ENCODE assay signal across 7 cellular contexts in genomic region chr2:96264656-96265348, GRCh38. TPM values are rescaled to one million over a fixed set of nuclear protein-coding genes. Genes with fewer than 3 reads are reported as not detected.
A peak's percentile ranks its signal among the peaks of the same experiment; 100 is the strongest.
DNase-seq lines count a peak whose midpoint lies in the region; ATAC-seq, FAIRE-seq and TF ChIP-seq lines count a peak whose summit lies in the region.

No MANE protein-coding gene starts in this region.

- H3K4me3 Mint-ChIP-seq in stimulated activated naive CD8-positive, alpha-beta T cell treated with anti-CD3 and anti-CD28 coated beads, Interleukin-15, amount 100 ng/mL, for 72 hours, result peak overlapping the region; percentile 99 to 100

- POLR2A ChIA-PET in GM10248 (lab: Yijun Ruan, JAX), result no interaction called here

- H3K27ac Mint-ChIP-seq in stimulated activated naive CD8-positive, alpha-beta T cell treated with anti-CD3 and anti-CD28 coated beads, Interleukin-15, amount 100 ng/mL, for 72 hours, result peak overlapping the region; percentile 67 to 89

- CTCF ChIA-PET in GM10248 (lab: Yijun Ruan, JAX), result interaction anchor here (0.6 to 3.6 kb wide), 11 partner anchors 8 to 272 kb away, joined by 3 to 18 read pairs (median 4); partner anchors contain the start of genes ASTL and STARD7

- DNase-seq in GM10248 (ENCODE audit: extremely low spot score), result peak; percentile 57
- DNase-seq in RWPE2 (ENCODE audit: low spot score), result no peak
- no peak for DNase-seq in bronchial epithelial cell (ENCODE audit: low read depth)
- peak; percentile 83 for DNase-seq in left kidney (ENCODE audit: low read depth, low spot score)
- DNase-seq in stimulated activated naive CD8-positive, alpha-beta T cell treated with anti-CD3 and anti-CD28 coated beads, Interleukin-15, amount 100 ng/mL, for 72 hours, result peak; percentile 47 to 58

- H3K9me3 Mint-ChIP-seq in stimulated activated naive CD8-positive, alpha-beta T cell treated with anti-CD3 and anti-CD28 coated beads, Interleukin-15, amount 100 ng/mL, for 72 hours, result no peaks in the 10 kb centered on the region

- ATAC-seq in HG03280 (IDR thresholded peaks at IDR 0.05; ENCODE audit: unreplicated experiment), result peak; percentile 3
- ATAC-seq in RWPE2 (ENCODE audit: low read depth), result no peak
- ATAC-seq in stimulated activated naive CD8-positive, alpha-beta T cell treated with anti-CD3 and anti-CD28 coated beads, Interleukin-15, amount 100 ng/mL, for 72 hours, result peak; percentile 6
- ATAC-seq in GM18502 (IDR thresholded peaks at IDR 0.05; ENCODE audit: poor library complexity, unreplicated experiment), result no peak

- H3K27me3 ChIP-seq in RWPE2 (ENCODE audit: insufficient read depth, poor library complexity, severe bottlenecking) (no peaks in the 10 kb centered on the region), bronchial epithelial cell (ENCODE audit: control insufficient read depth, insufficient read depth, low read length) (no peaks in the 10 kb centered on the region)

- peaks cover 75% of the 10 kb centered on the region for H3K4me1 Mint-ChIP-seq in stimulated activated naive CD8-positive, alpha-beta T cell treated with anti-CD3 and anti-CD28 coated beads, Interleukin-15, amount 100 ng/mL, for 72 hours

- TF ChIP-seq CTCF in GM10248 (IDR thresholded peaks at IDR 0.05; ENCODE audit: control extremely low read depth, extremely low read depth, low read depth, missing control alignments) (peak; percentile 38), RWPE2 (IDR thresholded peaks at IDR 0.05; ENCODE audit: poor library complexity, severe bottlenecking) (peak; percentile 44), bronchial epithelial cell (IDR thresholded peaks at IDR 0.05; ENCODE audit: insufficient read depth, low read length, severe bottlenecking) (peak; percentile 14)

- no peaks in the 10 kb centered on the region for H3K9me3 ChIP-seq in RWPE2 (ENCODE audit: severe bottlenecking)

- peak overlapping the region; percentile 54 for H3K4me3 ChIP-seq in RWPE2 (ENCODE audit: severe bottlenecking)
- peak overlapping the region; percentile 98 for H3K4me3 ChIP-seq in bronchial epithelial cell (ENCODE audit: low read depth, low read length)

- H3K4me1 ChIP-seq in RWPE2 (ENCODE audit: insufficient read depth, poor library complexity, severe bottlenecking), result peaks cover 12% of the 10 kb centered on the region

- H3K27ac ChIP-seq in RWPE2 (ENCODE audit: poor library complexity, severe bottlenecking), result peak overlapping the region; percentile 24

- H3K27me3 Mint-ChIP-seq in stimulated activated naive CD8-positive, alpha-beta T cell treated with anti-CD3 and anti-CD28 coated beads, Interleukin-15, amount 100 ng/mL, for 72 hours, result no peaks in the 10 kb centered on the region

- peaks cover 41% of the 10 kb centered on the region for H3K36me3 ChIP-seq in RWPE2 (ENCODE audit: low read depth)
- peaks cover 22% of the 10 kb centered on the region for H3K36me3 ChIP-seq in bronchial epithelial cell (ENCODE audit: control insufficient read depth, insufficient read depth, low read length)

- FAIRE-seq in bronchial epithelial cell (lab: Jason Lieb, UNC), result no peak

RNA-seq across cellular contexts. Expression of gene TMEM127, which starts 1.0 kb away (rescaled TPM):
- 12.1 and 17.3 TPM in 2 replicates for total RNA-seq in bronchial epithelial cell

RNA-seq across cellular contexts. Expression of gene CIAO1, which starts 1.2 kb away (rescaled TPM):
- total RNA-seq in bronchial epithelial cell, result 58.0 and 94.0 TPM in 2 replicates

RNA-seq across cellular contexts. Expression of gene SNRNP200, which starts 40.5 kb away (rescaled TPM):
- total RNA-seq in bronchial epithelial cell, result 32.6 and 35.8 TPM in 2 replicates

RNA-seq across cellular contexts. Expression of gene STARD7, which starts 56.2 kb away (rescaled TPM):
- 73.2 and 93.7 TPM in 2 replicates for total RNA-seq in bronchial epithelial cell

Comparison
In these comparisons a context has a peak if more than half of its experiments do, and no peak if none do; other contexts are left out.
1. DNase-seq: peak in GM10248 (single experiment), left kidney (single experiment) and stimulated activated naive CD8-positive, alpha-beta T cell treated with anti-CD3 and anti-CD28 coated beads, Interleukin-15, amount 100 ng/mL, for 72 hours (2 of 2); none in RWPE2 (single experiment) and bronchial epithelial cell (single experiment).
2. ATAC-seq: peak in HG03280 (single experiment) and stimulated activated naive CD8-positive, alpha-beta T cell treated with anti-CD3 and anti-CD28 coated beads, Interleukin-15, amount 100 ng/mL, for 72 hours (single experiment); none in RWPE2 (single experiment) and GM18502 (single experiment).
3. Peak in every context shown above with its lines, with median percentiles within 50 percentile points of each other: CTCF ChIP-seq.